Comparison of ENCODE assay signal across 7 cellular contexts in genomic region chr2:218367415-218368149, GRCh38. TPM values are rescaled to one million over a fixed set of nuclear protein-coding genes. Genes with fewer than 3 reads are reported as not detected.
DNase-seq lines count a peak whose midpoint lies in the region; ATAC-seq and TF ChIP-seq lines count a peak whose summit lies in the region.

No MANE protein-coding gene starts in this region.

- H3K27me3 ChIP-seq in SK-N-SH (ENCODE audit: insufficient read depth) (no peaks in the 10 kb centered on the region), prostate gland (replicated peaks; ENCODE audit: insufficient read depth) (no peaks in the 10 kb centered on the region)

- no peak overlapping the region for H2AFZ ChIP-seq in SK-N-SH (ENCODE audit: low read depth)

- 67% methylated on average over 45 of the region's 60 CpGs for WGBS in SK-N-SH (ENCODE audit: low lambda C conversion rate)
- 7% methylated on average over 49 of the region's 60 CpGs for WGBS in prostate gland
- whole genome bisulfite sequencing in urinary bladder, result 5% methylated on average over 60 of the region's 60 CpGs

- peak; percentile 84 for DNase-seq in SK-N-SH
- peak; percentile 68 to 88 for DNase-seq in activated naive CD4-positive, alpha-beta T cell treated with anti-CD3 and anti-CD28 coated beads, Interleukin-2, amount 50 U/mL, for 72 hours (ENCODE audit: low spot score in 2 of 2)
- peak; percentile 98 for DNase-seq in cardiac septum (ENCODE audit: low spot score)
- DNase-seq in prostate gland (ENCODE audit: low spot score), result peak; percentile 67

- H3K4me2 ChIP-seq in SK-N-SH, result no peak overlapping the region

- CTCF ChIA-PET in SK-N-SH (lab: Yijun Ruan, JAX), result interaction anchor here (1.6 kb wide), 1 partner anchor 29 kb away, joined by 4 read pairs; no protein-coding TSS in a partner anchor

- no peaks in the 10 kb centered on the region for H3K9me3 Mint-ChIP-seq in activated naive CD4-positive, alpha-beta T cell treated with anti-CD3 and anti-CD28 coated beads, Interleukin-2, amount 50 U/mL, for 72 hours

- H3K9me3 ChIP-seq in SK-N-SH, result no peaks in the 10 kb centered on the region
- no peaks in the 10 kb centered on the region for H3K9me3 ChIP-seq in prostate gland

- no peaks in the 10 kb centered on the region for H3K36me3 Mint-ChIP-seq in activated naive CD4-positive, alpha-beta T cell treated with anti-CD3 and anti-CD28 coated beads, Interleukin-2, amount 50 U/mL, for 72 hours

- intact Hi-C loops in cardiac septum (cut with DNase I), result loop anchor here (2.0 kb wide), 1 partner anchor 27 kb away; no protein-coding TSS in a partner anchor
- intact Hi-C loops in prostate gland (cut with DNase I), result no loop called here

- H4K20me1 ChIP-seq in SK-N-SH (ENCODE audit: insufficient read depth), result no peaks in the 10 kb centered on the region

- H3K9ac ChIP-seq in SK-N-SH, result no peak overlapping the region

- no peak for TF ChIP-seq EP300 in SK-N-SH (IDR thresholded peaks at IDR 0.05; ENCODE audit: borderline replicate concordance in 1 of 2, low read depth in 1 of 2, low read length in 1 of 2)

- TF ChIP-seq CTCF in SK-N-SH (IDR thresholded peaks at IDR 0.05) (no peak), prostate gland (IDR thresholded peaks at IDR 0.05) (peak in 2 of 4 experiments; percentile 23 to 27)

- H3K27ac Mint-ChIP-seq in activated naive CD4-positive, alpha-beta T cell treated with anti-CD3 and anti-CD28 coated beads, Interleukin-2, amount 50 U/mL, for 72 hours, result peak overlapping the region in 1 of 2 donors; percentile 44

- no peaks in the 10 kb centered on the region for H3K79me2 ChIP-seq in SK-N-SH (ENCODE audit: insufficient read depth)

- ATAC-seq in GM18870 (IDR thresholded peaks at IDR 0.05; ENCODE audit: unreplicated experiment) (peak; percentile 52), HG03064 (IDR thresholded peaks at IDR 0.05; ENCODE audit: low read depth, unreplicated experiment) (peak; percentile 96)
- peak; percentile 97 to 98 for ATAC-seq in activated naive CD4-positive, alpha-beta T cell treated with anti-CD3 and anti-CD28 coated beads, Interleukin-2, amount 50 U/mL, for 72 hours

- H3K27ac ChIP-seq in SK-N-SH (ENCODE audit: low read depth in 2 of 2, low read length in 1 of 2) (no peak overlapping the region), prostate gland (peak overlapping the region; percentile 87 to 94), urinary bladder (ENCODE audit: low read depth) (peak overlapping the region; percentile 85)

- H3K4me1 ChIP-seq in SK-N-SH (ENCODE audit: control insufficient read depth in 1 of 2, insufficient read depth in 2 of 2, low read depth in 1 of 2, low read length in 1 of 2) (no peaks in the 10 kb centered on the region; a peak in 1 of 4 replicates), prostate gland (replicated peaks) (peaks cover 4% of the 10 kb centered on the region), urinary bladder (ENCODE audit: insufficient read depth) (no peaks in the 10 kb centered on the region)

- H3K4me3 ChIP-seq in SK-N-SH (ENCODE audit: low read depth in 2 of 2, low read length in 1 of 2), result peak overlapping the region in 1 of 2 experiments; percentile 15; a peak in 1 of 4 replicates
- H3K4me3 ChIP-seq in prostate gland, result peak overlapping the region; percentile 43 to 44
- peak overlapping the region; percentile 37 for H3K4me3 ChIP-seq in urinary bladder (ENCODE audit: low read depth, low read length)

- TF ChIP-seq POLR2A in prostate gland (IDR thresholded peaks at IDR 0.05), result peak; percentile 91

- H3F3A ChIP-seq in SK-N-SH (replicated peaks; ENCODE audit: insufficient read depth), result no peaks in the 10 kb centered on the region

- POLR2A ChIA-PET in SK-N-SH (lab: Yijun Ruan, JAX), result no interaction called here

- no peak for TF ChIP-seq RAD21 in SK-N-SH (IDR thresholded peaks at IDR 0.05; ENCODE audit: low read length)

- H3K9me2 ChIP-seq in SK-N-SH, result no peaks in the 10 kb centered on the region

- H3K36me3 ChIP-seq in SK-N-SH (replicated peaks in 1 of 2; ENCODE audit: control insufficient read depth in 1 of 2, insufficient read depth in 2 of 2, low read length in 1 of 2), result no peaks in the 10 kb centered on the region
- H3K36me3 ChIP-seq in prostate gland, result no peaks in the 10 kb centered on the region
- H3K36me3 ChIP-seq in urinary bladder (ENCODE audit: insufficient read depth), result no peaks in the 10 kb centered on the region

TF ChIP-seq in SK-N-SH, 30 proteins besides CTCF, POLR2A, EP300 and RAD21:
- TF ChIP-seq PBX3 (IDR thresholded peaks at IDR 0.05), result no peak
- TF ChIP-seq MAX (IDR thresholded peaks at IDR 0.05; ENCODE audit: low read depth), result no peak
- TF ChIP-seq TCF12 (IDR thresholded peaks at IDR 0.05), result no peak
- TF ChIP-seq FOXM1 (IDR thresholded peaks at IDR 0.05; ENCODE audit: low read depth), result no peak
- no peak for TF ChIP-seq SIN3A (IDR thresholded peaks at IDR 0.05; ENCODE audit: borderline replicate concordance, low read depth, low read length)
- no peak for TF ChIP-seq NFIC (IDR thresholded peaks at IDR 0.05; ENCODE audit: borderline replicate concordance)
- no peak for TF ChIP-seq MXI1 (IDR thresholded peaks at IDR 0.05; ENCODE audit: low read depth, low read length)

RNA-seq across cellular contexts. Expression of gene CATIP, which starts 10.9 kb away (rescaled TPM):
- polyA plus RNA-seq in SK-N-SH (2012; rRNA removed), result 0.18 and 0.26 TPM in 2 replicates
- polyA plus RNA-seq in SK-N-SH (2012; cell fraction: cytosol; rRNA removed), result 0.08 and 0.12 TPM in 2 replicates
- polyA plus RNA-seq in SK-N-SH (2012; cell fraction: nucleus; rRNA removed), result 0.64 and 0.94 TPM in 2 replicates
- not detected for total RNA-seq in activated naive CD4-positive, alpha-beta T cell treated with anti-CD3 and anti-CD28 coated beads, Interleukin-2, amount 50 U/mL, for 72 hours
- not detected for total RNA-seq in cardiac septum
- total RNA-seq in prostate gland, result 1 to 10 TPM in 1 of 2 donors, not detected in 1; 2.0 TPM
- total RNA-seq in urinary bladder, result not detected
- polyA plus RNA-seq in urinary bladder, result not detected

RNA-seq across cellular contexts. Expression of gene SLC11A1, which starts 14.5 kb away (rescaled TPM):
- polyA plus RNA-seq in SK-N-SH (2012; rRNA removed), result 0.26 and 0.31 TPM in 2 replicates
- 0.13 and 0.24 TPM in 2 replicates for polyA plus RNA-seq in SK-N-SH (2012; cell fraction: cytosol; rRNA removed)
- polyA plus RNA-seq in SK-N-SH (2012; cell fraction: nucleus; rRNA removed), result 0.25 and 0.56 TPM in 2 replicates
- total RNA-seq in activated naive CD4-positive, alpha-beta T cell treated with anti-CD3 and anti-CD28 coated beads, Interleukin-2, amount 50 U/mL, for 72 hours, result not detected
- 6.4 TPM for total RNA-seq in cardiac septum
- total RNA-seq in prostate gland, result 10 to 100 TPM; 10.8 to 11.4 TPM
- 1.7 TPM for total RNA-seq in urinary bladder
- 19.7 TPM for polyA plus RNA-seq in urinary bladder

RNA-seq across cellular contexts. Expression of gene CTDSP1, which starts 32.1 kb away (rescaled TPM):
- polyA plus RNA-seq in SK-N-SH (2012; rRNA removed) (78.5 and 88.0 TPM in 2 replicates), urinary bladder (179 TPM)
- 36.6 and 51.6 TPM in 2 replicates for polyA plus RNA-seq in SK-N-SH (2012; cell fraction: cytosol; rRNA removed)
- polyA plus RNA-seq in SK-N-SH (2012; cell fraction: nucleus; rRNA removed), result 82.0 and 102 TPM in 2 replicates
- 10 to 100 TPM in 1 of 2 donors, 1 to 10 TPM in 1; 8.1 to 86.8 TPM for total RNA-seq in activated naive CD4-positive, alpha-beta T cell treated with anti-CD3 and anti-CD28 coated beads, Interleukin-2, amount 50 U/mL, for 72 hours
- total RNA-seq in cardiac septum (100 TPM), prostate gland (100 to 1,000 TPM; 145 to 180 TPM), urinary bladder (66.2 TPM)

RNA-seq across cellular contexts. Expression of gene VIL1, which starts 51.3 kb away (rescaled TPM):
- polyA plus RNA-seq in SK-N-SH (2012; rRNA removed) (under 0.01 and 0.02 TPM in 2 replicates), urinary bladder (0.08 TPM)
- polyA plus RNA-seq in SK-N-SH (2012; cell fraction: cytosol; rRNA removed), result not detected in 2 replicates
- polyA plus RNA-seq in SK-N-SH (2012; cell fraction: nucleus; rRNA removed), result 0.05 and 0.10 TPM in 2 replicates
- not detected for total RNA-seq in activated naive CD4-positive, alpha-beta T cell treated with anti-CD3 and anti-CD28 coated beads, Interleukin-2, amount 50 U/mL, for 72 hours
- total RNA-seq in cardiac septum (not detected), prostate gland (under 1 TPM in 1 of 2 donors, not detected in 1; 0.09 TPM), urinary bladder (not detected)

Comparison
In these comparisons a context has a peak if more than half of its experiments do, and no peak if none do; other contexts are left out.
1. H3K27ac ChIP-seq: peak in prostate gland (2 of 2) and urinary bladder (single experiment); none in SK-N-SH (0 of 2).
2. Peak in every context shown above with its lines, with median percentiles within 50 percentile points of each other: ATAC-seq and DNase-seq.